Comparison of ENCODE assay signal across 1 cellular context in the genomic region with DNA sequence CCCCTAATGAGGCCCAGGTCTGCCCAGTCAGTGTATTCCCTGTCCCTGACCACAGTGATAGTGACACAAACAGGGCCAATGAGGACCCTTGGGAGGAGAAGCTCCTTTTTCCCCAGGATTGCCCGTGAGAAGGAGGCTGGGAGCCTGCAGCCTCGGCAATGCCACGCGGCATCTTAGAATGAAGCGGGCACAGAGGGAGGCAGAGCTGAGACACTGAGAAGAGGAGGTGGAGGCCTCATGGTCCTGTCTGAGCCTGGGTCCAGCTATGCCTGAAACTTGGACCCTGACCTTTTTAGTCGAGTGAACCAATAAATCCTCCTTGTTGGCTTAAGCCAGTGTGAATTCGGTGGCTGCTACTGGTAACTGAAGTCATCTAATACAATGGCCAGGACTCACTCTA.
TF ChIP-seq lines count a peak whose summit lies in the region.

No MANE protein-coding gene starts in this region.

TF ChIP-seq in HepG2, 621 proteins besides CTCF, POLR2A, EP300 and RAD21 (continued from another document and continues in another):
- TF ChIP-seq, protein P1, sequence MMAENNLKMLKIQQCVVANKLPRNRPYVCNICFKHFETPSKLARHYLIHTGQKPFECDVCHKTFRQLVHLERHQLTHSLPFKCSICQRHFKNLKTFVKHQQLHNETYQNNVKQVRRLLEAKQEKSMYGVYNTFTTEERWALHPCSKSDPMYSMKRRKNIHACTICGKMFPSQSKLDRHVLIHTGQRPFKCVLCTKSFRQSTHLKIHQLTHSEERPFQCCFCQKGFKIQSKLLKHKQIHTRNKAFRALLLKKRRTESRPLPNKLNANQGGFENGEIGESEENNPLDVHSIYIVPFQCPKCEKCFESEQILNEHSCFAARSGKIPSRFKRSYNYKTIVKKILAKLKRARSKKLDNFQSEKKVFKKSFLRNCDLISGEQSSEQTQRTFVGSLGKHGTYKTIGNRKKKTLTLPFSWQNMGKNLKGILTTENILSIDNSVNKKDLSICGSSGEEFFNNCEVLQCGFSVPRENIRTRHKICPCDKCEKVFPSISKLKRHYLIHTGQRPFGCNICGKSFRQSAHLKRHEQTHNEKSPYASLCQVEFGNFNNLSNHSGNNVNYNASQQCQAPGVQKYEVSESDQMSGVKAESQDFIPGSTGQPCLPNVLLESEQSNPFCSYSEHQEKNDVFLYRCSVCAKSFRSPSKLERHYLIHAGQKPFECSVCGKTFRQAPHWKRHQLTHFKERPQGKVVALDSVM (CRISPR knock-in tag; IDR thresholded peaks at IDR 0.05): peak; percentile 63; the same call in 1 of the 2 replicates
- TF ChIP-seq ZNF598 (CRISPR knock-in tag; IDR thresholded peaks at IDR 0.05; ENCODE audit: borderline replicate concordance): no peak
- TF ChIP-seq ZBTB1 (CRISPR knock-in tag; IDR thresholded peaks at IDR 0.05; ENCODE audit: borderline replicate concordance): no peak
- TF ChIP-seq, protein P2, sequence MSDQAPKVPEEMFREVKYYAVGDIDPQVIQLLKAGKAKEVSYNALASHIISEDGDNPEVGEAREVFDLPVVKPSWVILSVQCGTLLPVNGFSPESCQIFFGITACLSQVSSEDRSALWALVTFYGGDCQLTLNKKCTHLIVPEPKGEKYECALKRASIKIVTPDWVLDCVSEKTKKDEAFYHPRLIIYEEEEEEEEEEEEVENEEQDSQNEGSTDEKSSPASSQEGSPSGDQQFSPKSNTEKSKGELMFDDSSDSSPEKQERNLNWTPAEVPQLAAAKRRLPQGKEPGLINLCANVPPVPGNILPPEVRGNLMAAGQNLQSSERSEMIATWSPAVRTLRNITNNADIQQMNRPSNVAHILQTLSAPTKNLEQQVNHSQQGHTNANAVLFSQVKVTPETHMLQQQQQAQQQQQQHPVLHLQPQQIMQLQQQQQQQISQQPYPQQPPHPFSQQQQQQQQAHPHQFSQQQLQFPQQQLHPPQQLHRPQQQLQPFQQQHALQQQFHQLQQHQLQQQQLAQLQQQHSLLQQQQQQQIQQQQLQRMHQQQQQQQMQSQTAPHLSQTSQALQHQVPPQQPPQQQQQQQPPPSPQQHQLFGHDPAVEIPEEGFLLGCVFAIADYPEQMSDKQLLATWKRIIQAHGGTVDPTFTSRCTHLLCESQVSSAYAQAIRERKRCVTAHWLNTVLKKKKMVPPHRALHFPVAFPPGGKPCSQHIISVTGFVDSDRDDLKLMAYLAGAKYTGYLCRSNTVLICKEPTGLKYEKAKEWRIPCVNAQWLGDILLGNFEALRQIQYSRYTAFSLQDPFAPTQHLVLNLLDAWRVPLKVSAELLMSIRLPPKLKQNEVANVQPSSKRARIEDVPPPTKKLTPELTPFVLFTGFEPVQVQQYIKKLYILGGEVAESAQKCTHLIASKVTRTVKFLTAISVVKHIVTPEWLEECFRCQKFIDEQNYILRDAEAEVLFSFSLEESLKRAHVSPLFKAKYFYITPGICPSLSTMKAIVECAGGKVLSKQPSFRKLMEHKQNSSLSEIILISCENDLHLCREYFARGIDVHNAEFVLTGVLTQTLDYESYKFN (CRISPR knock-in tag; conservative IDR thresholded peaks at IDR 0.05): peak; percentile 63
- peak; percentile 32; the same call in 1 of the 2 replicates for TF ChIP-seq FOXA3 (CRISPR knock-in tag; IDR thresholded peaks at IDR 0.05)
- no peak for TF ChIP-seq HCFC1 (IDR thresholded peaks at IDR 0.05; ENCODE audit: low read depth, low read length)
- no peak for TF ChIP-seq SYNCRIP (IDR thresholded peaks at IDR 0.05; ENCODE audit: insufficient read depth, low read depth, low read length)
- TF ChIP-seq, protein P3, sequence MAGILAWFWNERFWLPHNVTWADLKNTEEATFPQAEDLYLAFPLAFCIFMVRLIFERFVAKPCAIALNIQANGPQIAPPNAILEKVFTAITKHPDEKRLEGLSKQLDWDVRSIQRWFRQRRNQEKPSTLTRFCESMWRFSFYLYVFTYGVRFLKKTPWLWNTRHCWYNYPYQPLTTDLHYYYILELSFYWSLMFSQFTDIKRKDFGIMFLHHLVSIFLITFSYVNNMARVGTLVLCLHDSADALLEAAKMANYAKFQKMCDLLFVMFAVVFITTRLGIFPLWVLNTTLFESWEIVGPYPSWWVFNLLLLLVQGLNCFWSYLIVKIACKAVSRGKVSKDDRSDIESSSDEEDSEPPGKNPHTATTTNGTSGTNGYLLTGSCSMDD (CRISPR knock-in tag; IDR thresholded peaks at IDR 0.05): no peak
- TF ChIP-seq XBP1 (CRISPR knock-in tag; IDR thresholded peaks at IDR 0.05): no peak
- TF ChIP-seq SP2 (CRISPR knock-in tag; IDR thresholded peaks at IDR 0.05): no peak
- TF ChIP-seq FOXA1 (IDR thresholded peaks at IDR 0.05): no peak
- 0 out of 2 replicates have a peak, but pooled peaks have one; percentile 46 for TF ChIP-seq FOXA1 (CRISPR knock-in tag; IDR thresholded peaks at IDR 0.05)
- 0 out of 2 replicates have a peak, but pooled peaks have one; percentile 49 for TF ChIP-seq SMAD9 (CRISPR knock-in tag; IDR thresholded peaks at IDR 0.05)
- TF ChIP-seq FOXC1 (CRISPR knock-in tag; IDR thresholded peaks at IDR 0.05; ENCODE audit: borderline replicate concordance): no peak
- TF ChIP-seq XRCC5 (optimal IDR thresholded peaks at IDR 0.05; ENCODE audit: low read length): no peak
- TF ChIP-seq, protein P4, sequence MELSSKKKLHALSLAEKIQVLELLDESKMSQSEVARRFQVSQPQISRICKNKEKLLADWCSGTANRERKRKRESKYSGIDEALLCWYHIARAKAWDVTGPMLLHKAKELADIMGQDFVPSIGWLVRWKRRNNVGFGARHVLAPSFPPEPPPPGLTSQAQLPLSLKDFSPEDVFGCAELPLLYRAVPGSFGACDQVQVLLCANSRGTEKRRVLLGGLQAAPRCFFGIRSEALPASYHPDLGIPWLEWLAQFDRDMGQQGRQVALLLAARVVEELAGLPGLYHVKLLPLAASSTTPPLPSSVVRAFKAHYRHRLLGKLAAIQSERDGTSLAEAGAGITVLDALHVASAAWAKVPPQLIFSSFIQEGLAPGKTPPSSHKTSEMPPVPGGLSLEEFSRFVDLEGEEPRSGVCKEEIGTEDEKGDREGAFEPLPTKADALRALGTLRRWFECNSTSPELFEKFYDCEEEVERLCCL (CRISPR knock-in tag; IDR thresholded peaks at IDR 0.05; ENCODE audit: borderline replicate concordance): no peak
- TF ChIP-seq KDM3A (CRISPR knock-in tag; IDR thresholded peaks at IDR 0.05; ENCODE audit: low read depth): no peak
- TF ChIP-seq SRSF4 (IDR thresholded peaks at IDR 0.05; ENCODE audit: low read depth, low read length, poor library complexity, severe bottlenecking): no peak
- no peak for TF ChIP-seq SNAI1 (CRISPR knock-in tag; IDR thresholded peaks at IDR 0.05; ENCODE audit: borderline replicate concordance)
- TF ChIP-seq, protein P5, sequence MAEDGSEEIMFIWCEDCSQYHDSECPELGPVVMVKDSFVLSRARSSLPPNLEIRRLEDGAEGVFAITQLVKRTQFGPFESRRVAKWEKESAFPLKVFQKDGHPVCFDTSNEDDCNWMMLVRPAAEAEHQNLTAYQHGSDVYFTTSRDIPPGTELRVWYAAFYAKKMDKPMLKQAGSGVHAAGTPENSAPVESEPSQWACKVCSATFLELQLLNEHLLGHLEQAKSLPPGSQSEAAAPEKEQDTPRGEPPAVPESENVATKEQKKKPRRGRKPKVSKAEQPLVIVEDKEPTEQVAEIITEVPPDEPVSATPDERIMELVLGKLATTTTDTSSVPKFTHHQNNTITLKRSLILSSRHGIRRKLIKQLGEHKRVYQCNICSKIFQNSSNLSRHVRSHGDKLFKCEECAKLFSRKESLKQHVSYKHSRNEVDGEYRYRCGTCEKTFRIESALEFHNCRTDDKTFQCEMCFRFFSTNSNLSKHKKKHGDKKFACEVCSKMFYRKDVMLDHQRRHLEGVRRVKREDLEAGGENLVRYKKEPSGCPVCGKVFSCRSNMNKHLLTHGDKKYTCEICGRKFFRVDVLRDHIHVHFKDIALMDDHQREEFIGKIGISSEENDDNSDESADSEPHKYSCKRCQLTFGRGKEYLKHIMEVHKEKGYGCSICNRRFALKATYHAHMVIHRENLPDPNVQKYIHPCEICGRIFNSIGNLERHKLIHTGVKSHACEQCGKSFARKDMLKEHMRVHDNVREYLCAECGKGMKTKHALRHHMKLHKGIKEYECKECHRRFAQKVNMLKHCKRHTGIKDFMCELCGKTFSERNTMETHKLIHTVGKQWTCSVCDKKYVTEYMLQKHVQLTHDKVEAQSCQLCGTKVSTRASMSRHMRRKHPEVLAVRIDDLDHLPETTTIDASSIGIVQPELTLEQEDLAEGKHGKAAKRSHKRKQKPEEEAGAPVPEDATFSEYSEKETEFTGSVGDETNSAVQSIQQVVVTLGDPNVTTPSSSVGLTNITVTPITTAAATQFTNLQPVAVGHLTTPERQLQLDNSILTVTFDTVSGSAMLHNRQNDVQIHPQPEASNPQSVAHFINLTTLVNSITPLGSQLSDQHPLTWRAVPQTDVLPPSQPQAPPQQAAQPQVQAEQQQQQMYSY (CRISPR knock-in tag; IDR thresholded peaks at IDR 0.05): no peak
- TF ChIP-seq, protein P6, sequence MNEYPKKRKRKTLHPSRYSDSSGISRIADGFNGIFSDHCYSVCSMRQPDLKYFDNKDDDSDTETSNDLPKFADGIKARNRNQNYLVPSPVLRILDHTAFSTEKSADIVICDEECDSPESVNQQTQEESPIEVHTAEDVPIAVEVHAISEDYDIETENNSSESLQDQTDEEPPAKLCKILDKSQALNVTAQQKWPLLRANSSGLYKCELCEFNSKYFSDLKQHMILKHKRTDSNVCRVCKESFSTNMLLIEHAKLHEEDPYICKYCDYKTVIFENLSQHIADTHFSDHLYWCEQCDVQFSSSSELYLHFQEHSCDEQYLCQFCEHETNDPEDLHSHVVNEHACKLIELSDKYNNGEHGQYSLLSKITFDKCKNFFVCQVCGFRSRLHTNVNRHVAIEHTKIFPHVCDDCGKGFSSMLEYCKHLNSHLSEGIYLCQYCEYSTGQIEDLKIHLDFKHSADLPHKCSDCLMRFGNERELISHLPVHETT (CRISPR knock-in tag; conservative IDR thresholded peaks at IDR 0.05): no peak
- TF ChIP-seq, protein P7, sequence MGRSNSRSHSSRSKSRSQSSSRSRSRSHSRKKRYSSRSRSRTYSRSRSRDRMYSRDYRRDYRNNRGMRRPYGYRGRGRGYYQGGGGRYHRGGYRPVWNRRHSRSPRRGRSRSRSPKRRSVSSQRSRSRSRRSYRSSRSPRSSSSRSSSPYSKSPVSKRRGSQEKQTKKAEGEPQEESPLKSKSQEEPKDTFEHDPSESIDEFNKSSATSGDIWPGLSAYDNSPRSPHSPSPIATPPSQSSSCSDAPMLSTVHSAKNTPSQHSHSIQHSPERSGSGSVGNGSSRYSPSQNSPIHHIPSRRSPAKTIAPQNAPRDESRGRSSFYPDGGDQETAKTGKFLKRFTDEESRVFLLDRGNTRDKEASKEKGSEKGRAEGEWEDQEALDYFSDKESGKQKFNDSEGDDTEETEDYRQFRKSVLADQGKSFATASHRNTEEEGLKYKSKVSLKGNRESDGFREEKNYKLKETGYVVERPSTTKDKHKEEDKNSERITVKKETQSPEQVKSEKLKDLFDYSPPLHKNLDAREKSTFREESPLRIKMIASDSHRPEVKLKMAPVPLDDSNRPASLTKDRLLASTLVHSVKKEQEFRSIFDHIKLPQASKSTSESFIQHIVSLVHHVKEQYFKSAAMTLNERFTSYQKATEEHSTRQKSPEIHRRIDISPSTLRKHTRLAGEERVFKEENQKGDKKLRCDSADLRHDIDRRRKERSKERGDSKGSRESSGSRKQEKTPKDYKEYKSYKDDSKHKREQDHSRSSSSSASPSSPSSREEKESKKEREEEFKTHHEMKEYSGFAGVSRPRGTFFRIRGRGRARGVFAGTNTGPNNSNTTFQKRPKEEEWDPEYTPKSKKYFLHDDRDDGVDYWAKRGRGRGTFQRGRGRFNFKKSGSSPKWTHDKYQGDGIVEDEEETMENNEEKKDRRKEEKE (IDR thresholded peaks at IDR 0.05): no peak
- TF ChIP-seq, protein P8, sequence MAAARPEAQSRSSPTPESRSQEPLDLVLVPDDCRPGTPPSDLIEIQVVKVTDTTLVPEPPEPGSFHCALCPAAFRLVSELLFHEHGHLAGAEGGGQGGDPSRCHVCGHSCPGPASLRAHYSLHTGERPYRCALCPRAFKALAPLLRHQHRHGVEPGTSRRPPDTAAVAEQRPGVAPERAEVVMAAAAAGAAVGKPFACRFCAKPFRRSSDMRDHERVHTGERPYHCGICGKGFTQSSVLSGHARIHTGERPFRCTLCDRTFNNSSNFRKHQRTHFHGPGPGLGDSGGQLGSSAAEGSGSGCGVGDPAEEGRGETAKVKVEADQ (CRISPR knock-in tag; IDR thresholded peaks at IDR 0.05; ENCODE audit: borderline replicate concordance): 0 out of 2 replicates have a peak, but pooled peaks have one; percentile 37
- no peak for TF ChIP-seq GTF3A (CRISPR knock-in tag; conservative IDR thresholded peaks at IDR 0.05)
- TF ChIP-seq, protein P9, sequence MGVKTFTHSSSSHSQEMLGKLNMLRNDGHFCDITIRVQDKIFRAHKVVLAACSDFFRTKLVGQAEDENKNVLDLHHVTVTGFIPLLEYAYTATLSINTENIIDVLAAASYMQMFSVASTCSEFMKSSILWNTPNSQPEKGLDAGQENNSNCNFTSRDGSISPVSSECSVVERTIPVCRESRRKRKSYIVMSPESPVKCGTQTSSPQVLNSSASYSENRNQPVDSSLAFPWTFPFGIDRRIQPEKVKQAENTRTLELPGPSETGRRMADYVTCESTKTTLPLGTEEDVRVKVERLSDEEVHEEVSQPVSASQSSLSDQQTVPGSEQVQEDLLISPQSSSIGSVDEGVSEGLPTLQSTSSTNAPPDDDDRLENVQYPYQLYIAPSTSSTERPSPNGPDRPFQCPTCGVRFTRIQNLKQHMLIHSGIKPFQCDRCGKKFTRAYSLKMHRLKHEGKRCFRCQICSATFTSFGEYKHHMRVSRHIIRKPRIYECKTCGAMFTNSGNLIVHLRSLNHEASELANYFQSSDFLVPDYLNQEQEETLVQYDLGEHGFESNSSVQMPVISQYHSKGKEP (CRISPR knock-in tag; IDR thresholded peaks at IDR 0.05): no peak
- TF ChIP-seq, protein P10, sequence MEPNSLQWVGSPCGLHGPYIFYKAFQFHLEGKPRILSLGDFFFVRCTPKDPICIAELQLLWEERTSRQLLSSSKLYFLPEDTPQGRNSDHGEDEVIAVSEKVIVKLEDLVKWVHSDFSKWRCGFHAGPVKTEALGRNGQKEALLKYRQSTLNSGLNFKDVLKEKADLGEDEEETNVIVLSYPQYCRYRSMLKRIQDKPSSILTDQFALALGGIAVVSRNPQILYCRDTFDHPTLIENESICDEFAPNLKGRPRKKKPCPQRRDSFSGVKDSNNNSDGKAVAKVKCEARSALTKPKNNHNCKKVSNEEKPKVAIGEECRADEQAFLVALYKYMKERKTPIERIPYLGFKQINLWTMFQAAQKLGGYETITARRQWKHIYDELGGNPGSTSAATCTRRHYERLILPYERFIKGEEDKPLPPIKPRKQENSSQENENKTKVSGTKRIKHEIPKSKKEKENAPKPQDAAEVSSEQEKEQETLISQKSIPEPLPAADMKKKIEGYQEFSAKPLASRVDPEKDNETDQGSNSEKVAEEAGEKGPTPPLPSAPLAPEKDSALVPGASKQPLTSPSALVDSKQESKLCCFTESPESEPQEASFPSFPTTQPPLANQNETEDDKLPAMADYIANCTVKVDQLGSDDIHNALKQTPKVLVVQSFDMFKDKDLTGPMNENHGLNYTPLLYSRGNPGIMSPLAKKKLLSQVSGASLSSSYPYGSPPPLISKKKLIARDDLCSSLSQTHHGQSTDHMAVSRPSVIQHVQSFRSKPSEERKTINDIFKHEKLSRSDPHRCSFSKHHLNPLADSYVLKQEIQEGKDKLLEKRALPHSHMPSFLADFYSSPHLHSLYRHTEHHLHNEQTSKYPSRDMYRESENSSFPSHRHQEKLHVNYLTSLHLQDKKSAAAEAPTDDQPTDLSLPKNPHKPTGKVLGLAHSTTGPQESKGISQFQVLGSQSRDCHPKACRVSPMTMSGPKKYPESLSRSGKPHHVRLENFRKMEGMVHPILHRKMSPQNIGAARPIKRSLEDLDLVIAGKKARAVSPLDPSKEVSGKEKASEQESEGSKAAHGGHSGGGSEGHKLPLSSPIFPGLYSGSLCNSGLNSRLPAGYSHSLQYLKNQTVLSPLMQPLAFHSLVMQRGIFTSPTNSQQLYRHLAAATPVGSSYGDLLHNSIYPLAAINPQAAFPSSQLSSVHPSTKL (CRISPR knock-in tag; IDR thresholded peaks at IDR 0.05): peak; percentile 62
- no peak for TF ChIP-seq HNRNPUL1 (IDR thresholded peaks at IDR 0.05; ENCODE audit: low read depth, low read length)
- no peak for TF ChIP-seq SETDB1 (CRISPR knock-in tag; IDR thresholded peaks at IDR 0.05; ENCODE audit: borderline replicate concordance)
